ENCODE assay signal across 16 cellular contexts in the genomic region with DNA sequence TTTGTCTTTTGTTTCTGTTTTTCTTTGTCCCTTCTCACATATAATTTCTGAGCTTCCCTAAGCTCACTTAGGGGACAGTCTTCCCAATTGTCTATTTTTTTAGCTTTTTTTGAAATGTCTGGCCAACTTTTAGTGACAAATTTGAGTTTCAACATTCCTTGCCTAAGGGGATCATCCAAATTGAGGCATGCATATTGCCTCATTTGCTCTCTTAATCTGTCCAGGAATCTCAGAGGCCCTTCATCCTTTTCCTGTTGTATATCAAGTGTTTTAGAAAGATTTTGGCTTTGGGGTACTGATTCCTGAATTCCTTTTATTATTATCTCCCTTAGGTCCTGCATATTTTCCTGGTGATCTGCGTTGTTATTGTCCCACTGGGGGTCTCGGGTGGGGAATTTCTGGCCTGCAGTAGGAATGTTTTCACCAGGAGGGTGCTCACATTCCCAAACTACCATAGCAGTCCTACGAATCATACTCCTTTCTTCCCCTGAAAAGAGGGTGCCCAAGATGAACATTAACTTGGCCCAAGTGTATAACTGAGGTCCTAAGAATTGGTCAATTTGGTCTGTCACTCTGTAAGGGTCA. TPM values are rescaled to one million over a fixed set of nuclear protein-coding genes. Genes with fewer than 3 reads are reported as not detected.
"Had no signal": no experiment of that assay in that cellular context is flagged by ENCODE, and none has a peak within 500 bp of the region (broad histone marks: within the 10 kb centered on the region; RNA-seq: fewer than 3 reads in every experiment).

No MANE protein-coding gene starts in this region.

- H3K4me1 Mint-ChIP-seq: activated CD4-positive, alpha-beta T cell treated with anti-CD3 and anti-CD28 coated beads, Interleukin-2, amount 10 ng/mL, durations not matched to agents 7 days and 5 days; activated naive CD8-positive, alpha-beta T cell treated with anti-CD3 and anti-CD28 coated beads for 36 hours; central memory CD8-positive, alpha-beta T cell; naive thymus-derived CD4-positive, alpha-beta T cell; stimulated activated effector memory CD8-positive, alpha-beta T cell treated with anti-CD3 and anti-CD28 coated beads, Interleukin-12 subunit alpha, Interleukin-12 subunit beta, amount 100 ng/mL, for 72 hours had no signal

- H3K9me3 Mint-ChIP-seq: activated CD4-positive, alpha-beta T cell treated with anti-CD3 and anti-CD28 coated beads, Interleukin-2, amount 10 ng/mL, durations not matched to agents 7 days and 5 days; activated naive CD8-positive, alpha-beta T cell treated with anti-CD3 and anti-CD28 coated beads for 36 hours; activated T-helper 1 cell treated with anti-CD3 and anti-CD28 coated beads, Interleukin-12 subunit alpha, Interleukin-12 subunit beta, Interleukin-2, Interleukin-4 antibody, amounts not matched to agents 30 ng/mL and 10 ng/mL and 1 ng/mL, durations not matched to agents 14 hours and 24 hours and 36 hours; central memory CD8-positive, alpha-beta T cell; naive thymus-derived CD4-positive, alpha-beta T cell; stimulated activated effector memory CD8-positive, alpha-beta T cell treated with anti-CD3 and anti-CD28 coated beads, Interleukin-12 subunit alpha, Interleukin-12 subunit beta, amount 100 ng/mL, for 72 hours had no signal

- H3K27ac ChIP-seq: brain microvascular endothelial cell, coronary artery, esophagus muscularis mucosa, thyroid gland, uterus had no signal

- H3K27ac Mint-ChIP-seq: activated CD4-positive, alpha-beta T cell treated with anti-CD3 and anti-CD28 coated beads, Interleukin-2, amount 10 ng/mL, durations not matched to agents 7 days and 5 days; activated naive CD8-positive, alpha-beta T cell treated with anti-CD3 and anti-CD28 coated beads for 36 hours; activated T-helper 1 cell treated with anti-CD3 and anti-CD28 coated beads, Interleukin-12 subunit alpha, Interleukin-12 subunit beta, Interleukin-2, Interleukin-4 antibody, amounts not matched to agents 30 ng/mL and 10 ng/mL and 1 ng/mL, durations not matched to agents 14 hours and 24 hours and 36 hours; stimulated activated effector memory CD8-positive, alpha-beta T cell treated with anti-CD3 and anti-CD28 coated beads, Interleukin-12 subunit alpha, Interleukin-12 subunit beta, amount 100 ng/mL, for 72 hours had no signal

- H3K36me3 Mint-ChIP-seq: activated naive CD8-positive, alpha-beta T cell treated with anti-CD3 and anti-CD28 coated beads for 36 hours; naive thymus-derived CD4-positive, alpha-beta T cell; stimulated activated effector memory CD8-positive, alpha-beta T cell treated with anti-CD3 and anti-CD28 coated beads, Interleukin-12 subunit alpha, Interleukin-12 subunit beta, amount 100 ng/mL, for 72 hours had no signal

- H3K4me3 ChIP-seq: coronary artery, esophagus muscularis mucosa, lung, thyroid gland, uterus had no signal

- ATAC-seq: naive thymus-derived CD4-positive, alpha-beta T cell; stimulated activated effector memory CD8-positive, alpha-beta T cell treated with anti-CD3 and anti-CD28 coated beads, Interleukin-12 subunit alpha, Interleukin-12 subunit beta, amount 100 ng/mL, for 72 hours had no signal

- H3K36me3 ChIP-seq: brain microvascular endothelial cell, esophagus muscularis mucosa, thyroid gland, uterus had no signal

- H3K4me3 Mint-ChIP-seq: activated CD4-positive, alpha-beta T cell treated with anti-CD3 and anti-CD28 coated beads, Interleukin-2, amount 10 ng/mL, durations not matched to agents 7 days and 5 days; activated naive CD8-positive, alpha-beta T cell treated with anti-CD3 and anti-CD28 coated beads for 36 hours; activated T-helper 1 cell treated with anti-CD3 and anti-CD28 coated beads, Interleukin-12 subunit alpha, Interleukin-12 subunit beta, Interleukin-2, Interleukin-4 antibody, amounts not matched to agents 30 ng/mL and 10 ng/mL and 1 ng/mL, durations not matched to agents 14 hours and 24 hours and 36 hours; central memory CD8-positive, alpha-beta T cell; naive thymus-derived CD4-positive, alpha-beta T cell; stimulated activated effector memory CD8-positive, alpha-beta T cell treated with anti-CD3 and anti-CD28 coated beads, Interleukin-12 subunit alpha, Interleukin-12 subunit beta, amount 100 ng/mL, for 72 hours had no signal

- DNase-seq: activated CD4-positive, alpha-beta T cell treated with anti-CD3 and anti-CD28 coated beads, Interleukin-2, amount 10 ng/mL, durations not matched to agents 7 days and 5 days; activated naive CD8-positive, alpha-beta T cell treated with anti-CD3 and anti-CD28 coated beads for 36 hours; brain microvascular endothelial cell; foreskin melanocyte; head of caudate nucleus; naive thymus-derived CD4-positive, alpha-beta T cell; thyroid gland; uterus had no signal

- H3K9me3 ChIP-seq: esophagus muscularis mucosa, thyroid gland, uterus had no signal

RNA-seq across cellular contexts. Expression of a gene that starts 4.4 kb away (rescaled TPM):
- total RNA-seq: activated CD4-positive, alpha-beta T cell treated with anti-CD3 and anti-CD28 coated beads, Interleukin-2, amount 10 ng/mL, durations not matched to agents 7 days and 5 days; activated naive CD8-positive, alpha-beta T cell treated with anti-CD3 and anti-CD28 coated beads for 36 hours; activated T-helper 1 cell treated with anti-CD3 and anti-CD28 coated beads, Interleukin-12 subunit alpha, Interleukin-12 subunit beta, Interleukin-2, Interleukin-4 antibody, amounts not matched to agents 30 ng/mL and 10 ng/mL and 1 ng/mL, durations not matched to agents 14 hours and 24 hours and 36 hours; esophagus muscularis mucosa; lung; mononuclear cell; naive thymus-derived CD4-positive, alpha-beta T cell; renal cortical epithelial cell; thyroid gland; uterus had no signal

RNA-seq across cellular contexts. Expression of a gene that starts 34.5 kb away (rescaled TPM):
- total RNA-seq: activated CD4-positive, alpha-beta T cell treated with anti-CD3 and anti-CD28 coated beads, Interleukin-2, amount 10 ng/mL, durations not matched to agents 7 days and 5 days; activated naive CD8-positive, alpha-beta T cell treated with anti-CD3 and anti-CD28 coated beads for 36 hours; activated T-helper 1 cell treated with anti-CD3 and anti-CD28 coated beads, Interleukin-12 subunit alpha, Interleukin-12 subunit beta, Interleukin-2, Interleukin-4 antibody, amounts not matched to agents 30 ng/mL and 10 ng/mL and 1 ng/mL, durations not matched to agents 14 hours and 24 hours and 36 hours; esophagus muscularis mucosa; mononuclear cell; naive thymus-derived CD4-positive, alpha-beta T cell; renal cortical epithelial cell; thyroid gland had no signal
